8 cellular contexts compared by ENCODE assay signal in genomic region chr16:3400446-3400778, GRCh38. TPM values are rescaled to one million over a fixed set of nuclear protein-coding genes. Genes with fewer than 3 reads are reported as not detected.
DNase-seq lines count a peak whose midpoint lies in the region; ATAC-seq, FAIRE-seq and TF ChIP-seq lines count a peak whose summit lies in the region.

No MANE protein-coding gene starts in this region.

- intact Hi-C loops in endothelial cell of umbilical vein (cut with micrococcal nuclease) (loop anchor here (2.0 to 5.0 kb wide), 3 partner anchors 33 to 96 kb away; partner anchors contain the start of genes NAA60, TIGD7, ZNF597 and ZNF75A), pancreas (cut with DNase I) (no loop called here)

- no peak for TF ChIP-seq POLR2A in endothelial cell of umbilical vein (IDR thresholded peaks at IDR 0.05; ENCODE audit: low read depth, low read length)

- ATAC-seq in pancreas: no peak

- H3K27me3 ChIP-seq in Loucy (ENCODE audit: insufficient read depth, low read length, poor library complexity, severe bottlenecking) (no peaks in the 10 kb centered on the region), endothelial cell of umbilical vein (ENCODE audit: control insufficient read depth in 2 of 2, insufficient read depth in 2 of 2, low read length in 2 of 2) (no peaks in the 10 kb centered on the region), pancreas (no peaks in the 10 kb centered on the region)

- H3K79me2 ChIP-seq in Loucy (ENCODE audit: insufficient read depth, low read length) (peaks cover 33% of the 10 kb centered on the region), endothelial cell of umbilical vein (ENCODE audit: control insufficient read depth, insufficient read depth, low read length) (peaks cover 10% of the 10 kb centered on the region)

- H3K36me3 ChIP-seq in Loucy (ENCODE audit: insufficient read depth, low read length) (no peaks in the 10 kb centered on the region), endothelial cell of umbilical vein (ENCODE audit: control insufficient read depth in 2 of 2, extremely low read depth in 1 of 2, insufficient read depth in 2 of 2, low read length in 2 of 2) (peaks cover 0 to 8% of the 10 kb centered on the region in 2 experiments), pancreas (peaks cover 2 to 15% (median 6%) of the 10 kb centered on the region in 3 donors)

- dilution Hi-C loops in endothelial cell of umbilical vein (cut with MboI; ENCODE audit: extremely low pct_ligation_motif_present, low sequenced_read_pairs): no loop called here

- peak overlapping the region; percentile 82 for H2AFZ ChIP-seq in Loucy (ENCODE audit: low read length)
- peak overlapping the region; percentile 77 for H2AFZ ChIP-seq in endothelial cell of umbilical vein (ENCODE audit: low read depth, low read length)

- H3K9me2 ChIP-seq in Loucy (replicated peaks; ENCODE audit: low read depth, low read length): no peaks in the 10 kb centered on the region

- POLR2A ChIA-PET in endothelial cell of umbilical vein (lab: Charles Lee): interaction anchor here (0.5 to 1.6 kb wide), 3 partner anchors 43 to 117 kb away, joined by 3 to 5 read pairs (median 5); partner anchors contain the start of genes NAA60, ZNF263 and ZNF597

- WGBS in pancreas, 2 donors: 1 to 2% methylated on average over 18 of the region's 18 CpGs

- H3K4me3 ChIP-seq in GM08714 (ENCODE audit: low read length) (peak overlapping the region; percentile 97), Loucy (ENCODE audit: low read length, poor library complexity, severe bottlenecking) (peak overlapping the region; percentile 98), endothelial cell of umbilical vein (replicated peaks in 1 of 3; ENCODE audit: insufficient read depth in 1 of 3, low read depth in 1 of 3, low read length in 3 of 3) (peak overlapping the region; percentile 66 to 87 (median 72)), pancreas (peak overlapping the region; percentile 75 to 96 (median 88))

- no peaks in the 10 kb centered on the region for H4K20me1 ChIP-seq in Loucy (ENCODE audit: insufficient read depth, low read length, poor library complexity, severe bottlenecking)
- H4K20me1 ChIP-seq in endothelial cell of umbilical vein (replicated peaks; ENCODE audit: control insufficient read depth, extremely low read depth, insufficient read depth, low read length): no peaks in the 10 kb centered on the region

- BruUV-seq in endothelial cell of umbilical vein (replicated peaks; lab: Mats Ljungman, UMichigan): TSS peak; percentile 71

- no peaks in the 10 kb centered on the region for H3K9me1 ChIP-seq in endothelial cell of umbilical vein (replicated peaks; ENCODE audit: control insufficient read depth, extremely low read depth, insufficient read depth, low read length)

- no peaks in the 10 kb centered on the region for H3K9me3 ChIP-seq in Loucy (ENCODE audit: insufficient read depth, low read depth, low read length)
- H3K9me3 ChIP-seq in endothelial cell of umbilical vein (replicated peaks; ENCODE audit: control insufficient read depth, insufficient read depth, low read length): no peaks in the 10 kb centered on the region
- no peaks in the 10 kb centered on the region for H3K9me3 ChIP-seq in pancreas

- H3K4me1 ChIP-seq in Loucy (ENCODE audit: insufficient read depth, low read length, poor library complexity, severe bottlenecking): peaks cover 4% of the 10 kb centered on the region
- H3K4me1 ChIP-seq in endothelial cell of umbilical vein (ENCODE audit: control insufficient read depth, extremely low read depth, insufficient read depth, low read length): peaks cover 13% of the 10 kb centered on the region
- peaks cover 0 to 14% (median 0%) of the 10 kb centered on the region in 3 donors for H3K4me1 ChIP-seq in pancreas

- H3K4me2 ChIP-seq in Loucy (ENCODE audit: low read depth, low read length, poor library complexity, severe bottlenecking): peak overlapping the region; percentile 79
- peak overlapping the region; percentile 73 for H3K4me2 ChIP-seq in endothelial cell of umbilical vein (ENCODE audit: insufficient read depth, low read length)

- CTCF ChIA-PET in endothelial cell of umbilical vein (lab: Charles Lee): interaction anchor here (0.8 to 3.4 kb wide), 5 partner anchors 12 to 213 kb away, joined by 3 to 14 read pairs (median 4); partner anchors contain the start of genes CLUAP1 and OR1F1

- FAIRE-seq in endothelial cell of umbilical vein (lab: Jason Lieb, UNC) (no peak), pancreas (lab: Jason Lieb, UNC) (no peak), HTR-8/SVneo (lab: Jason Lieb, UNC) (no peak)

- no peaks in the 10 kb centered on the region for H3F3A ChIP-seq in Loucy (ENCODE audit: low read depth)

- H3K27ac ChIP-seq in endothelial cell of umbilical vein (ENCODE audit: insufficient read depth, low read depth, low read length) (peak overlapping the region; percentile 42), pancreas (peak overlapping the region; percentile 53 to 63 (median 60))

- DNase-seq in endothelial cell of umbilical vein (ENCODE audit: low read depth, low spot score) (no peak), pancreas (no peak), HTR-8/SVneo (ENCODE audit: insufficient read length, low spot score) (no peak), retina (no peak), NCI-H524 treated with DMSO at 0.1 percent for 48 hours (lab: John Stamatoyannopoulos, UW) (no peak)
- DNase-seq in NK-92 treated with Interleukin-12 subunit alpha and Interleukin-12 subunit beta, amount 100 ng/mL, for 24 hours (lab: John Stamatoyannopoulos, UW): no peak

- TF ChIP-seq CTCF in Loucy (conservative IDR thresholded peaks at IDR 0.05; ENCODE audit: low read length) (no peak), endothelial cell of umbilical vein (IDR thresholded peaks at IDR 0.05; ENCODE audit: extremely low read depth in 1 of 2, insufficient read depth in 1 of 2, low read depth in 1 of 2, low read length in 2 of 2) (no peak), pancreas (IDR thresholded peaks at IDR 0.05) (no peak)

- H3K9ac ChIP-seq in Loucy (ENCODE audit: low read depth, low read length, poor library complexity, severe bottlenecking) (peak overlapping the region; percentile 86), endothelial cell of umbilical vein (replicated peaks; ENCODE audit: extremely low read depth, insufficient read depth, low read length) (peak overlapping the region; percentile 80)

RNA-seq across cellular contexts. Expression of gene ZSCAN32, which starts 0.4 kb away (rescaled TPM):
- 10.9 and 13.1 TPM in 2 replicates for total RNA-seq in endothelial cell of umbilical vein
- polyA plus RNA-seq in endothelial cell of umbilical vein: 8.0 and 9.2 TPM in 2 replicates
- polyA plus RNA-seq in endothelial cell of umbilical vein (2011; cell fraction: cytosol; rRNA removed): 10.5 and 11.5 TPM in 2 replicates
- 13.5 and 15.7 TPM in 2 replicates for polyA plus RNA-seq in endothelial cell of umbilical vein (2011; cell fraction: nucleus; rRNA removed)
- polyA plus RNA-seq in endothelial cell of umbilical vein (2012): 7.7 and 10.3 TPM in 2 replicates
- polyA minus RNA-seq in endothelial cell of umbilical vein: 10.5 and 10.9 TPM in 2 replicates
- polyA minus RNA-seq in endothelial cell of umbilical vein (2011; cell fraction: cytosol; rRNA and poly(A)+ RNA removed): 3.4 TPM
- polyA minus RNA-seq in endothelial cell of umbilical vein (2011; cell fraction: nucleus; rRNA and poly(A)+ RNA removed): 3.4 and 5.1 TPM in 2 replicates
- total RNA-seq in pancreas: 1 to 10 TPM; 3.7 to 7.0 (median 6.8) TPM
- polyA plus RNA-seq in pancreas: 1 to 10 TPM; 4.7 to 9.4 TPM

RNA-seq across cellular contexts. Expression of gene ZNF174, which starts 0.6 kb away (rescaled TPM):
- total RNA-seq in endothelial cell of umbilical vein (7.4 and 9.1 TPM in 2 replicates), pancreas (1 to 10 TPM; 2.2 to 5.1 (median 3.3) TPM)
- polyA plus RNA-seq in endothelial cell of umbilical vein (7.1 and 7.5 TPM in 2 replicates), pancreas (1 to 10 TPM; 3.5 to 4.2 TPM)
- polyA plus RNA-seq in endothelial cell of umbilical vein (2011; cell fraction: cytosol; rRNA removed): 9.0 and 9.3 TPM in 2 replicates
- 8.5 and 8.8 TPM in 2 replicates for polyA plus RNA-seq in endothelial cell of umbilical vein (2011; cell fraction: nucleus; rRNA removed)
- 5.9 and 8.3 TPM in 2 replicates for polyA plus RNA-seq in endothelial cell of umbilical vein (2012)
- polyA minus RNA-seq in endothelial cell of umbilical vein: 5.1 and 6.2 TPM in 2 replicates
- polyA minus RNA-seq in endothelial cell of umbilical vein (2011; cell fraction: cytosol; rRNA and poly(A)+ RNA removed): 5.1 TPM
- 4.9 and 7.5 TPM in 2 replicates for polyA minus RNA-seq in endothelial cell of umbilical vein (2011; cell fraction: nucleus; rRNA and poly(A)+ RNA removed)

RNA-seq across cellular contexts. Expression of gene ZNF597, which starts 42.9 kb away (rescaled TPM):
- total RNA-seq in endothelial cell of umbilical vein: 1.4 and 1.9 TPM in 2 replicates
- 0.72 and 0.75 TPM in 2 replicates for polyA plus RNA-seq in endothelial cell of umbilical vein
- polyA plus RNA-seq in endothelial cell of umbilical vein (2011; cell fraction: cytosol; rRNA removed): 0.72 and 1.0 TPM in 2 replicates
- 1.4 and 1.7 TPM in 2 replicates for polyA plus RNA-seq in endothelial cell of umbilical vein (2011; cell fraction: nucleus; rRNA removed)
- 1.5 and 1.7 TPM in 2 replicates for polyA plus RNA-seq in endothelial cell of umbilical vein (2012)
- 1.7 and 2.0 TPM in 2 replicates for polyA minus RNA-seq in endothelial cell of umbilical vein
- 0.82 TPM for polyA minus RNA-seq in endothelial cell of umbilical vein (2011; cell fraction: cytosol; rRNA and poly(A)+ RNA removed)
- polyA minus RNA-seq in endothelial cell of umbilical vein (2011; cell fraction: nucleus; rRNA and poly(A)+ RNA removed): 2.0 and 2.2 TPM in 2 replicates
- 1 to 10 TPM in 3 of 6 donors, under 1 TPM in 3; 0.79 to 1.6 (median 0.99) TPM for total RNA-seq in pancreas
- 1 to 10 TPM in 1 of 2 donors, under 1 TPM in 1; 0.53 to 1.0 TPM for polyA plus RNA-seq in pancreas

RNA-seq across cellular contexts. Expression of gene NAA60, which starts 43.1 kb away (rescaled TPM):
- total RNA-seq in endothelial cell of umbilical vein: 42.9 and 45.7 TPM in 2 replicates
- polyA plus RNA-seq in endothelial cell of umbilical vein: 22.1 and 24.0 TPM in 2 replicates
- polyA plus RNA-seq in endothelial cell of umbilical vein (2011; cell fraction: cytosol; rRNA removed): 19.8 and 20.2 TPM in 2 replicates
- polyA plus RNA-seq in endothelial cell of umbilical vein (2011; cell fraction: nucleus; rRNA removed): 20.0 and 25.7 TPM in 2 replicates
- polyA plus RNA-seq in endothelial cell of umbilical vein (2012): 37.4 and 40.4 TPM in 2 replicates
- polyA minus RNA-seq in endothelial cell of umbilical vein: 18.3 and 23.2 TPM in 2 replicates
- polyA minus RNA-seq in endothelial cell of umbilical vein (2011; cell fraction: cytosol; rRNA and poly(A)+ RNA removed): 13.6 TPM
- 17.6 and 18.2 TPM in 2 replicates for polyA minus RNA-seq in endothelial cell of umbilical vein (2011; cell fraction: nucleus; rRNA and poly(A)+ RNA removed)
- total RNA-seq in pancreas: 10 to 100 TPM; 22.8 to 32.4 (median 24.9) TPM
- 10 to 100 TPM; 39.3 to 41.4 TPM for polyA plus RNA-seq in pancreas

RNA-seq across cellular contexts. Expression of gene OR2C1, which starts 44.7 kb away (rescaled TPM):
- total RNA-seq in endothelial cell of umbilical vein: not detected in 2 replicates
- polyA plus RNA-seq in endothelial cell of umbilical vein: not detected in 2 replicates
- 0.04 and 0.06 TPM in 2 replicates for polyA plus RNA-seq in endothelial cell of umbilical vein (2011; cell fraction: cytosol; rRNA removed)
- polyA plus RNA-seq in endothelial cell of umbilical vein (2011; cell fraction: nucleus; rRNA removed): not detected in 2 replicates
- not detected in 2 replicates for polyA plus RNA-seq in endothelial cell of umbilical vein (2012)
- polyA minus RNA-seq in endothelial cell of umbilical vein: not detected in 2 replicates
- not detected for polyA minus RNA-seq in endothelial cell of umbilical vein (2011; cell fraction: cytosol; rRNA and poly(A)+ RNA removed)
- not detected in 2 replicates for polyA minus RNA-seq in endothelial cell of umbilical vein (2011; cell fraction: nucleus; rRNA and poly(A)+ RNA removed)
- under 1 TPM in 2 of 6 donors, not detected in 4; 0.16 TPM for total RNA-seq in pancreas
- polyA plus RNA-seq in pancreas: under 1 TPM in 1 of 2 donors, not detected in 1; 0.05 TPM
